ENCODE assay signal across 8 cellular contexts in genomic region chr3:194058189-194058571, GRCh38.
A peak's percentile ranks its signal among the peaks of the same experiment; 100 is the strongest.
DNase-seq lines count a peak whose midpoint lies in the region; TF ChIP-seq lines count a peak whose summit lies in the region.

No MANE protein-coding gene starts in this region.

- peaks cover 3% of the 10 kb centered on the region for H3K4me1 ChIP-seq in thymus (ENCODE audit: control insufficient read depth, insufficient read depth, low read length)

- H3K27me3 ChIP-seq in thymus (ENCODE audit: control insufficient read depth, insufficient read depth) = no peaks in the 10 kb centered on the region

- peaks cover under 1% of the 10 kb centered on the region for H3K9me3 Mint-ChIP-seq in T-helper 2 cell treated with Interferon-gamma antibody and Interleukin-4, amounts not matched to agents 5 μg/mL and 100 μg/mL, for 36 hours

- H3K9me3 ChIP-seq in thymus (ENCODE audit: control insufficient read depth) = no peaks in the 10 kb centered on the region

- H3K27ac ChIP-seq in thymus (ENCODE audit: low read depth) = peak overlapping the region; percentile 13

- peak overlapping the region; percentile 38 for H3K4me3 Mint-ChIP-seq in T-helper 2 cell treated with Interferon-gamma antibody and Interleukin-4, amounts not matched to agents 5 μg/mL and 100 μg/mL, for 36 hours

- peaks cover 4% of the 10 kb centered on the region for H3K4me1 Mint-ChIP-seq in T-helper 2 cell treated with Interferon-gamma antibody and Interleukin-4, amounts not matched to agents 5 μg/mL and 100 μg/mL, for 36 hours (ENCODE audit: low read depth)

- H3K4me3 ChIP-seq in epithelial cell of esophagus (ENCODE audit: low read length) = no peak overlapping the region
- H3K4me3 ChIP-seq in thymus (ENCODE audit: low read length) = peak overlapping the region; percentile 53

- no peak for TF ChIP-seq CTCF in epithelial cell of esophagus (IDR thresholded peaks at IDR 0.05; ENCODE audit: insufficient read depth, low read depth, low read length, missing control alignments)

- whole genome bisulfite sequencing in thymus = 2% methylated on average over 31 of the region's 31 CpGs

- H3K36me3 Mint-ChIP-seq in T-helper 2 cell treated with Interferon-gamma antibody and Interleukin-4, amounts not matched to agents 5 μg/mL and 100 μg/mL, for 36 hours (ENCODE audit: low read depth) = no peaks in the 10 kb centered on the region

- peaks cover 11% of the 10 kb centered on the region for H3K27me3 Mint-ChIP-seq in T-helper 2 cell treated with Interferon-gamma antibody and Interleukin-4, amounts not matched to agents 5 μg/mL and 100 μg/mL, for 36 hours (ENCODE audit: low read depth)

- peak in 4 of 6 experiments; percentile 11 to 14 (median 13) for DNase-seq in stimulated activated naive CD4-positive, alpha-beta T cell (lab: John Stamatoyannopoulos, UW)
- DNase-seq in stimulated activated naive CD4-positive, alpha-beta T cell treated with Interleukin-2 at 50 U/mL for 16 hours (lab: John Stamatoyannopoulos, UW) = no peak
- DNase-seq in Kasumi-1 (lab: John Stamatoyannopoulos, UW) (peak; percentile 17 to 43), epithelial cell of esophagus (ENCODE audit: low read depth) (peak; percentile 55), myocyte (ENCODE audit: low read depth) (peak; percentile 87)
- DNase-seq in T-helper 2 cell treated with Interferon-gamma antibody and Interleukin-4, amounts not matched to agents 5 μg/mL and 100 μg/mL, for 36 hours (ENCODE audit: low spot score) = peak; percentile 24
- DNase-seq in effector CD8-positive, alpha-beta T cell (lab: John Stamatoyannopoulos, UW) = no peak

- no peaks in the 10 kb centered on the region for H3K36me3 ChIP-seq in thymus (ENCODE audit: control insufficient read depth, insufficient read depth)

- H3K27ac Mint-ChIP-seq in T-helper 2 cell treated with Interferon-gamma antibody and Interleukin-4, amounts not matched to agents 5 μg/mL and 100 μg/mL, for 36 hours = no peak overlapping the region

Comparison
In these comparisons a context has a peak if more than half of its experiments do, and no peak if none do; other contexts are left out.
1. DNase-seq: peak in stimulated activated naive CD4-positive, alpha-beta T cell (4 of 6), Kasumi-1 (2 of 2), T-helper 2 cell treated with Interferon-gamma antibody and Interleukin-4, amounts not matched to agents 5 μg/mL and 100 μg/mL, for 36 hours (single experiment), epithelial cell of esophagus (single experiment) and myocyte (single experiment); none in stimulated activated naive CD4-positive, alpha-beta T cell treated with Interleukin-2 at 50 U/mL for 16 hours (single experiment) and effector CD8-positive, alpha-beta T cell (single experiment).